In genomic region chr7:130890176-130891020, GRCh38 we compare ENCODE assay signal across 9 cellular contexts.
DNase-seq lines count a peak whose midpoint lies in the region; ATAC-seq and TF ChIP-seq lines count a peak whose summit lies in the region.
"Had no signal": no experiment of that assay in that cellular context is flagged by ENCODE, and none has a peak within 500 bp of the region (broad histone marks: within the 10 kb centered on the region; RNA-seq: fewer than 3 reads in every experiment).

No MANE protein-coding gene starts in this region.

- H3K4me3 Mint-ChIP-seq in activated CD4-positive, alpha-beta T cell treated with anti-CD3 and anti-CD28 coated beads, Interleukin-2, amount 10 ng/mL, durations not matched to agents 24 days and 14 days = no peak overlapping the region

- H3K36me3 Mint-ChIP-seq in activated CD4-positive, alpha-beta T cell treated with anti-CD3 and anti-CD28 coated beads, Interleukin-2, amount 10 ng/mL, durations not matched to agents 24 days and 14 days (ENCODE audit: low read depth) = peaks cover 70% of the 10 kb centered on the region

- TF ChIP-seq EP300 in tibial nerve (IDR thresholded peaks at IDR 0.05) = peak; percentile 54 to 85

- no peak overlapping the region for H3K4me3 ChIP-seq in lung
- no peak overlapping the region for H3K4me3 ChIP-seq in tibial nerve

- DNase-seq in activated CD4-positive, alpha-beta T cell treated with anti-CD3 and anti-CD28 coated beads, Interleukin-2, amount 10 ng/mL, durations not matched to agents 24 days and 14 days = no peak
- DNase-seq in activated CD4-positive, alpha-beta T cell treated with anti-CD3 and anti-CD28 coated beads, Interleukin-2, amount 50 U/mL, for 1 hour = no peak
- DNase-seq in caudate nucleus (lab: John Stamatoyannopoulos, UW) (no peak), lung (ENCODE audit: low spot score) (peak; percentile 68), tibial nerve (ENCODE audit: low spot score in 2 of 2) (peak in 1 of 2 donors; percentile 61), H4 (ENCODE audit: low spot score) (no peak), HUDEP-2 (lab: John Stamatoyannopoulos, UW; ENCODE audit: unreplicated experiment in 76 of 76) (no peak)

- H3K27ac ChIP-seq in caudate nucleus (ENCODE audit: low read depth, low read length) = peak overlapping the region; percentile 53
- H3K27ac ChIP-seq in lung (ENCODE audit: low read depth in 1 of 2, low read length in 1 of 2) = peak overlapping the region; percentile 24 to 89
- H3K27ac ChIP-seq in tibial nerve = peak overlapping the region; percentile 88 to 97 (median 94)
- H3K27ac ChIP-seq: VCaP had no signal

- no peaks in the 10 kb centered on the region for H3K9me3 Mint-ChIP-seq in activated CD4-positive, alpha-beta T cell treated with anti-CD3 and anti-CD28 coated beads, Interleukin-2, amount 10 ng/mL, durations not matched to agents 24 days and 14 days

- peaks cover 23 to 25% of the 10 kb centered on the region in 2 donors for H3K4me1 ChIP-seq in lung (ENCODE audit: control insufficient read depth in 2 of 2, insufficient read depth in 2 of 2, low read length in 2 of 2)
- peaks cover 7 to 92% (median 76%) of the 10 kb centered on the region in 4 donors for H3K4me1 ChIP-seq in tibial nerve

- H3K27me3 Mint-ChIP-seq in activated CD4-positive, alpha-beta T cell treated with anti-CD3 and anti-CD28 coated beads, Interleukin-2, amount 10 ng/mL, durations not matched to agents 24 days and 14 days = no peaks in the 10 kb centered on the region

- peaks cover 6 to 21% of the 10 kb centered on the region in 2 donors for H3K36me3 ChIP-seq in lung (ENCODE audit: control insufficient read depth in 2 of 2, insufficient read depth in 2 of 2, low read length in 2 of 2)
- peaks cover 0 to 37% (median 3%) of the 10 kb centered on the region in 3 donors for H3K36me3 ChIP-seq in tibial nerve

- H3K4me1 Mint-ChIP-seq in activated CD4-positive, alpha-beta T cell treated with anti-CD3 and anti-CD28 coated beads, Interleukin-2, amount 10 ng/mL, durations not matched to agents 24 days and 14 days = peaks cover 53% of the 10 kb centered on the region

- TF ChIP-seq CTCF in lung (IDR thresholded peaks at IDR 0.05; ENCODE audit: control extremely low read depth, extremely low read depth) (no peak), tibial nerve (IDR thresholded peaks at IDR 0.05) (no peak)

- ATAC-seq in lung (ENCODE audit: insufficient read depth, low FRiP score) = peak; percentile 22
- ATAC-seq in GM18870 (IDR thresholded peaks at IDR 0.05; ENCODE audit: unreplicated experiment) = no peak

- H3K9me3 ChIP-seq in lung (ENCODE audit: control insufficient read depth in 2 of 2, insufficient read depth in 1 of 2, low read length in 1 of 2) (no peaks in the 10 kb centered on the region), tibial nerve (no peaks in the 10 kb centered on the region)

- intact Hi-C loops in activated CD4-positive, alpha-beta T cell treated with anti-CD3 and anti-CD28 coated beads, Interleukin-2, amount 10 ng/mL, durations not matched to agents 24 days and 14 days (cut with micrococcal nuclease) = loop anchor here (10.0 kb wide), 1 partner anchor 534 kb away; no protein-coding TSS in a partner anchor

- WGBS in lung, 2 donors = 71 to 90% methylated on average over 11 of the region's 11 CpGs
- 66 to 68% methylated on average over 11 of the region's 11 CpGs for WGBS in tibial nerve, 2 donors

- H3K27me3 ChIP-seq in lung (ENCODE audit: control insufficient read depth, insufficient read depth) = no peaks in the 10 kb centered on the region
- no peaks in the 10 kb centered on the region for H3K27me3 ChIP-seq in tibial nerve

- no peak for TF ChIP-seq POLR2A in tibial nerve (IDR thresholded peaks at IDR 0.05)

- H3K27ac Mint-ChIP-seq in activated CD4-positive, alpha-beta T cell treated with anti-CD3 and anti-CD28 coated beads, Interleukin-2, amount 10 ng/mL, durations not matched to agents 24 days and 14 days = peak overlapping the region; percentile 74
